ENCODE assay signal across 9 cellular contexts in genomic region chr6:157768304-157768703, GRCh38. TPM values are rescaled to one million over a fixed set of nuclear protein-coding genes. Genes with fewer than 3 reads are reported as not detected.
DNase-seq lines count a peak whose midpoint lies in the region; ATAC-seq and TF ChIP-seq lines count a peak whose summit lies in the region.
"Had no signal": no experiment of that assay in that cellular context is flagged by ENCODE, and none has a peak within 500 bp of the region (broad histone marks: within the 10 kb centered on the region; RNA-seq: fewer than 3 reads in every experiment).

No MANE protein-coding gene starts in this region.

- H3K27ac Mint-ChIP-seq in T-helper 17 cell, result peak overlapping the region; percentile 99
- H3K27ac Mint-ChIP-seq in natural killer cell, result peak overlapping the region in 1 of 2 donors; percentile 52

- POLR2A ChIA-PET in GM10248 (lab: Yijun Ruan, JAX), result no interaction called here

- DNase-seq in T-helper 17 cell (no peak), natural killer cell (no peak), GM10248 (ENCODE audit: extremely low spot score) (no peak), NCI-H2196 treated with DMSO at 0.1 percent for 48 hours (lab: John Stamatoyannopoulos, UW; ENCODE audit: unreplicated experiment) (no peak), HuH-7.5 (ENCODE audit: low spot score) (no peak), NCI-H2081 treated with DMSO at 0.1 percent for 48 hours (lab: John Stamatoyannopoulos, UW) (no peak)
- DNase-seq: EL had no signal

- H3K27me3 Mint-ChIP-seq in T-helper 17 cell (peaks cover 18% of the 10 kb centered on the region), natural killer cell (ENCODE audit: low read depth in 2 of 2) (peaks cover 18 to 21% of the 10 kb centered on the region in 2 donors)

- TF ChIP-seq CTCF in natural killer cell (IDR thresholded peaks at IDR 0.05), result no peak
- no peak for TF ChIP-seq CTCF in GM10248 (IDR thresholded peaks at IDR 0.05; ENCODE audit: control extremely low read depth, extremely low read depth, low read depth, missing control alignments)

- H3K4me3 Mint-ChIP-seq in T-helper 17 cell (peak overlapping the region; percentile 19), natural killer cell (peak overlapping the region; percentile 3)

- H3K9me3 Mint-ChIP-seq in natural killer cell, result no peaks in the 10 kb centered on the region

- CTCF ChIA-PET in GM10248 (lab: Yijun Ruan, JAX), result no interaction called here

- intact Hi-C loops in natural killer cell (cut with micrococcal nuclease), result no loop called here

- H3K36me3 Mint-ChIP-seq in T-helper 17 cell (ENCODE audit: low read depth) (peaks cover 4% of the 10 kb centered on the region), natural killer cell (no peaks in the 10 kb centered on the region)

- no peaks in the 10 kb centered on the region for H3K9me3 ChIP-seq in T-helper 17 cell (ENCODE audit: control insufficient read depth, low read length, poor library complexity, severe bottlenecking)

- peaks cover 29% of the 10 kb centered on the region for H3K4me1 Mint-ChIP-seq in T-helper 17 cell
- peaks cover 16 to 24% of the 10 kb centered on the region in 2 donors for H3K4me1 Mint-ChIP-seq in natural killer cell

- ATAC-seq in GM18498 (IDR thresholded peaks at IDR 0.05; ENCODE audit: unreplicated experiment) (peak; percentile 32), HG03108 (IDR thresholded peaks at IDR 0.05; ENCODE audit: unreplicated experiment) (peak; percentile 22), T-helper 17 cell (no peak), natural killer cell (no peak)

RNA-seq across cellular contexts. Expression of gene SNX9, which starts 54.7 kb away (rescaled TPM):
- total RNA-seq in T-helper 17 cell (10 to 100 TPM; 21.2 to 38.9 TPM), natural killer cell (1 to 10 TPM; 6.0 to 9.7 (median 7.3) TPM)

Comparison
In these comparisons a context has a peak if more than half of its experiments do, and no peak if none do; other contexts are left out.
1. ATAC-seq: peak in GM18498 (single experiment) and HG03108 (single experiment); none in T-helper 17 cell (single experiment) and natural killer cell (0 of 3).